8 cellular contexts compared by ENCODE assay signal in the genomic region with DNA sequence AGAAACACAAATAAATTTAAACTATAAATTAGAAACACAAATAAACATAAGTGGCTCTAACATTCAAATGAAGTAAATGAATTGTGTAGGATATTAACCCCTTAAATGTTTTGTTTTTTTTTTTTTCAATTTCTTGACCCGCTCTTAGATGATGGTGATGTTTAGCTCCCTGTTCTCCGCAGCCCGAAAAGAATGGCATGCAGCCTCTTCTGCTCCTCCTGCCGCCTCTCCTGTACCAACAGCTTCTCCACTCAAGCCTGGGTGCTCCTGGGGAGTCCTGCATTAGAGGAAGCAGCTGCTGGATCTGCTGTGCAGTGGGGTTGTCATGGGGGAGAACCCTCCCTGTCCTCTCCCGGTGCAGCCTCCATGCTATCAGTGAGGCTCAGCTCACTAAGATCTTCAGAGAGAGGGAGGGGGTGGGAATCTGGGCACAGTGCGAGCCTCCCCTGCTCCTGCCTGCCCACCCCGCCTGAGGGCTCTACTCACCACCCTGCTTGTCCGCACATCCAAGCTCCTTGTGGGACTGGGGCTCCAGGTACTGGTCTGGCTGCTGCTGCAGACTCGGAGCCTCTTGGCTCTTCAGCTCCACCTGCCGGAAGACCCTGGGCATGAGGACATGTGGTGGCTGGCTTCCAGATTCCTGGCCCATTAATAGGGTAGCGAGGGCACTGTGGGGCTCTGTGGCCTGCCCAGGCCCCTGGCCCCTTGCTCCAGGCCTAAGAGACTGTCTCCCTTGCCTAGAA. TPM values are rescaled to one million over a fixed set of nuclear protein-coding genes. Genes with fewer than 3 reads are reported as not detected.
DNase-seq lines count a peak whose midpoint lies in the region; TF ChIP-seq lines count a peak whose summit lies in the region.
"Not testable (repeated sequence)": the region's sequence is repeated elsewhere in the genome, so short reads cannot be mapped to it uniquely, and the experiment has no call there.

No MANE protein-coding gene starts in this region.

- peak; percentile 4; the same call in 1 of the 2 replicates for TF ChIP-seq CTCF in BE2C (IDR thresholded peaks at IDR 0.05; ENCODE audit: low read depth, low read length)
- TF ChIP-seq CTCF in H9 (conservative IDR thresholded peaks at IDR 0.05): peak; percentile 57
- TF ChIP-seq CTCF in kidney epithelial cell (IDR thresholded peaks at IDR 0.05; ENCODE audit: insufficient read depth, low read length, poor library complexity, severe bottlenecking): peak; percentile 21
- peak in 1 of 4 experiments; percentile 13 for TF ChIP-seq CTCF in prostate gland (IDR thresholded peaks at IDR 0.05)

- H4K8ac ChIP-seq in H9 (replicated peaks; ENCODE audit: insufficient read length, low read depth, low read length): not testable (repeated sequence)

- CTCF ChIA-PET in activated CD4-positive, alpha-beta T cell treated with anti-CD3 and anti-CD28 coated beads, Interleukin-2, amount 10 ng/mL, durations not matched to agents 7 days and 5 days (lab: Charles Lee): not testable (repeated sequence)

- H3K9me3 ChIP-seq in BE2C; H9 (ENCODE audit: control insufficient read depth, low read depth, low read length); prostate gland: not testable (repeated sequence)

- not testable (repeated sequence) for H3K27me3 Mint-ChIP-seq in H9 (ENCODE audit: low read depth); activated CD4-positive, alpha-beta T cell treated with anti-CD3 and anti-CD28 coated beads, Interleukin-2, amount 10 ng/mL, durations not matched to agents 7 days and 5 days

- no CpG with 5 or more reads among the region's 11 CpGs for WGBS in H9 (ENCODE audit: extremely low coverage, insufficient read length, low lambda C conversion rate)
- WGBS in prostate gland: 48% methylated on average over 10 of the region's 11 CpGs

- intact Hi-C loops in prostate gland (cut with DNase I): not testable (repeated sequence)

- H3K36me3 Mint-ChIP-seq in H9 (ENCODE audit: insufficient read depth in 1 of 3, low read depth in 3 of 3); activated CD4-positive, alpha-beta T cell treated with anti-CD3 and anti-CD28 coated beads, Interleukin-2, amount 10 ng/mL, durations not matched to agents 7 days and 5 days (ENCODE audit: low read depth): not testable (repeated sequence)

- not testable (repeated sequence) for H3K79me1 ChIP-seq in H9 (ENCODE audit: insufficient read depth, low read depth, low read length, poor library complexity, severe bottlenecking)

- H4K5ac ChIP-seq in H9 (ENCODE audit: insufficient read length, low read depth, low read length): not testable (repeated sequence)

- H4K20me1 ChIP-seq in H9 (ENCODE audit: control insufficient read depth, insufficient read depth, insufficient read length): not testable (repeated sequence)

- not testable (repeated sequence) for H2BK120ac ChIP-seq in H9 (ENCODE audit: low read depth, low read length, poor library complexity, severe bottlenecking)

- H2BK15ac ChIP-seq in H9 (ENCODE audit: low read depth, low read length): not testable (repeated sequence)

- DNase-seq in BE2C (peak; percentile 77), prostate gland (ENCODE audit: low spot score) (peak; percentile 32)
- not testable (repeated sequence) for DNase-seq in H9; kidney epithelial cell (ENCODE audit: low read depth)
- DNase-seq in activated CD4-positive, alpha-beta T cell treated with anti-CD3 and anti-CD28 coated beads, Interleukin-2, amount 10 ng/mL, durations not matched to agents 7 days and 5 days: peak; percentile 33
- DNase-seq in activated naive CD4-positive, alpha-beta T cell treated with anti-CD3 and anti-CD28 coated beads, Interleukin-2, amount 50 U/mL, for 16 hours: peak; percentile 24
- peak; percentile 10 for DNase-seq in effector CD4-positive, alpha-beta T cell
- DNase-seq in stimulated activated CD8-positive, alpha-beta memory T cell treated with anti-CD3 and anti-CD28 coated beads, Interleukin-4, amount 100 ng/mL, for 48 hours: peak; percentile 60

- H3K4me3 Mint-ChIP-seq in H9; activated CD4-positive, alpha-beta T cell treated with anti-CD3 and anti-CD28 coated beads, Interleukin-2, amount 10 ng/mL, durations not matched to agents 7 days and 5 days: not testable (repeated sequence)

- H3K4ac ChIP-seq in H9 (ENCODE audit: low read depth, low read length): not testable (repeated sequence)

- not testable (repeated sequence) for TF ChIP-seq POLR2A in prostate gland (IDR thresholded peaks at IDR 0.05)

- H3K27ac ChIP-seq in H9 (ENCODE audit: insufficient read length, low read depth, low read length); prostate gland: not testable (repeated sequence)

- H3K79me2 ChIP-seq in H9 (ENCODE audit: insufficient read depth, low read length): not testable (repeated sequence)

- not testable (repeated sequence) for H3K23me2 ChIP-seq in H9 (ENCODE audit: insufficient read length, low read depth, low read length, poor library complexity, severe bottlenecking)

- not testable (repeated sequence) for H3K14ac ChIP-seq in H9 (ENCODE audit: insufficient read depth, low read length)

- not testable (repeated sequence) for H2AFZ ChIP-seq in H9 (ENCODE audit: low read length)

- not testable (repeated sequence) for H3K27me3 ChIP-seq in BE2C; H9 (ENCODE audit: insufficient read depth, low read length); kidney epithelial cell (ENCODE audit: control insufficient read depth, insufficient read depth, low read length); prostate gland (replicated peaks; ENCODE audit: insufficient read depth)

- not testable (repeated sequence) for H3K4me2 ChIP-seq in H9 (ENCODE audit: insufficient read depth, insufficient read length, low read length)

- not testable (repeated sequence) for H3K36me3 ChIP-seq in BE2C; kidney epithelial cell (ENCODE audit: control insufficient read depth, insufficient read depth, low read length); prostate gland

- not testable (repeated sequence) for H3K23ac ChIP-seq in H9 (ENCODE audit: insufficient read length, low read depth, low read length)

- H2BK12ac ChIP-seq in H9 (ENCODE audit: insufficient read length, low read depth, low read length): not testable (repeated sequence)

- H4K91ac ChIP-seq in H9 (ENCODE audit: insufficient read length, low read depth, low read length): not testable (repeated sequence)

- not testable (repeated sequence) for H3K4me3 ChIP-seq in BE2C (ENCODE audit: low read depth, low read length); kidney epithelial cell (ENCODE audit: low read depth, low read length); prostate gland

- H2BK5ac ChIP-seq in H9 (ENCODE audit: insufficient read length, low read length): not testable (repeated sequence)

- H3K56ac ChIP-seq in H9 (ENCODE audit: insufficient read length, low read depth, low read length): not testable (repeated sequence)

- H2BK20ac ChIP-seq in H9 (ENCODE audit: low read depth, low read length, poor library complexity, severe bottlenecking): not testable (repeated sequence)

- not testable (repeated sequence) for H3T11ph ChIP-seq in H9 (ENCODE audit: low read length)

- H3K4me1 ChIP-seq in BE2C; H9 (ENCODE audit: insufficient read depth, low read length); prostate gland (replicated peaks): not testable (repeated sequence)

- not testable (repeated sequence) for H2AK5ac ChIP-seq in H9 (ENCODE audit: insufficient read length, low read length)

- POLR2A ChIA-PET in activated CD4-positive, alpha-beta T cell treated with anti-CD3 and anti-CD28 coated beads, Interleukin-2, amount 10 ng/mL, durations not matched to agents 7 days and 5 days (lab: Charles Lee): not testable (repeated sequence)

- not testable (repeated sequence) for H3K27ac Mint-ChIP-seq in H9; activated CD4-positive, alpha-beta T cell treated with anti-CD3 and anti-CD28 coated beads, Interleukin-2, amount 10 ng/mL, durations not matched to agents 7 days and 5 days

- H3K4me1 Mint-ChIP-seq in H9; activated CD4-positive, alpha-beta T cell treated with anti-CD3 and anti-CD28 coated beads, Interleukin-2, amount 10 ng/mL, durations not matched to agents 7 days and 5 days: not testable (repeated sequence)

- not testable (repeated sequence) for H3K9ac ChIP-seq in H9 (ENCODE audit: extremely low read depth, insufficient read length, low read length)

- not testable (repeated sequence) for H3K9me3 Mint-ChIP-seq in H9; activated CD4-positive, alpha-beta T cell treated with anti-CD3 and anti-CD28 coated beads, Interleukin-2, amount 10 ng/mL, durations not matched to agents 7 days and 5 days

- H3K18ac ChIP-seq in H9 (ENCODE audit: insufficient read length, low read depth, low read length): not testable (repeated sequence)

RNA-seq across cellular contexts. Expression of a gene that starts 6.5 kb away (rescaled TPM):
- polyA plus RNA-seq in BE2C (2012; ENCODE audit: insufficient read depth, insufficient read length, low read depth): 3.5 TPM
- total RNA-seq in H9 (2021) (2.0 TPM in 2 replicates), kidney epithelial cell (0.82 and 0.84 TPM in 2 replicates), prostate gland (1 to 10 TPM in 1 of 2 donors, under 1 TPM in 1; 0.36 to 6.0 TPM)
- under 1 TPM; 0.54 to 0.97 TPM for total RNA-seq in activated CD4-positive, alpha-beta T cell treated with anti-CD3 and anti-CD28 coated beads, Interleukin-2, amount 10 ng/mL, durations not matched to agents 7 days and 5 days
